In the genomic region with DNA sequence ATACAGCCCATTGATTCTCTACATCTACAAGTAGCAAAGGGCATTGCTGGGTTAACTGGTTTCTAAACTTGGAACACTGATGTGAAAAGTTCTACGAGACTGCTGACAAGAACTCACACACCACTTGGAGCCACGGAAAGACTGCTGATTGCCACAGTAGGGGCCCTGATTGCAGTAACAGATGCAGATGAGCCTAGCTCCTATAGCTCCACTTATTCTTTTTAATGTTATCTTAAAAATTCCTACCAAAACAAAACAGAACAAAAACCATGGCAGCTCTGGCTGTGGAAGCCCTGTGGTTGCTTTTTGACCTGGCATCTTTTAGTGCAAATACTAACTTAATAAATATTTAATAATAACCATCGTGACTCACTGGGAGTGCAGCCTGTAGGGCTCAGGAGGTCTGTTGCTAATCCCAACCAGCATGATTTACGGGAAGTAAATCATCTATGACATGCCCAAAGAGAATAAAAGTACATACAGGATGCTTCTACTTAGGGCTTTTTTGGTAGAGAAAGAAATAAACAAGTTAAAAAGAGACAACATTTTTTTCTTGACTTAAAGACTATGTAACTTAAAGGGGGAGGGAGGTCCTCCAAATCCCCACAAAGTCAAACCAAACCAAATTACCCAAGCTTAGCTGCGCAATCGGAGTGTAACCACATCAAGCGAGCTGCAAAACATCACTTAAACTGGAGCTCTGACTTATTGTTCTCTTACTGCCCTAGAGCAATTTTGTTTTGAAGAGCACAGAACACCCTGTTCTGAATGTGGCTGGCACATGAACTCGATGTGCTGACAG, we compare ENCODE assay signal across 8 cellular contexts.
DNase-seq lines count a peak whose midpoint lies in the region; ATAC-seq and TF ChIP-seq lines count a peak whose summit lies in the region.

No MANE protein-coding gene starts in this region.

- no peaks in the 10 kb centered on the region for H3K9me3 Mint-ChIP-seq in activated T-helper 17 cell treated with anti-CD3 and anti-CD28 coated beads, Interleukin-2, amount 50 U/mL, for 72 hours
- no peaks in the 10 kb centered on the region for H3K9me3 Mint-ChIP-seq in type B pancreatic cell

- H3K36me3 Mint-ChIP-seq in activated T-helper 17 cell treated with anti-CD3 and anti-CD28 coated beads, Interleukin-2, amount 50 U/mL, for 72 hours (ENCODE audit: low read depth): peaks cover 19% of the 10 kb centered on the region
- H3K36me3 Mint-ChIP-seq in type B pancreatic cell: peaks cover 3% of the 10 kb centered on the region

- H3K27ac Mint-ChIP-seq in activated T-helper 17 cell treated with anti-CD3 and anti-CD28 coated beads, Interleukin-2, amount 50 U/mL, for 72 hours: peak overlapping the region; percentile 78
- peak overlapping the region; percentile 17 for H3K27ac Mint-ChIP-seq in type B pancreatic cell

- H3K4me1 Mint-ChIP-seq in activated T-helper 17 cell treated with anti-CD3 and anti-CD28 coated beads, Interleukin-2, amount 50 U/mL, for 72 hours: peaks cover 58% of the 10 kb centered on the region
- peaks cover 36% of the 10 kb centered on the region for H3K4me1 Mint-ChIP-seq in type B pancreatic cell (ENCODE audit: unreplicated experiment)

- ATAC-seq in activated T-helper 17 cell treated with anti-CD3 and anti-CD28 coated beads, Interleukin-2, amount 50 U/mL, for 72 hours (replicated peaks): peak; percentile 73
- no peak for ATAC-seq in HG03354 (IDR thresholded peaks at IDR 0.05; ENCODE audit: poor library complexity, severe bottlenecking, unreplicated experiment)

- no peak for TF ChIP-seq CTCF in type B pancreatic cell (conservative IDR thresholded peaks at IDR 0.05)

- DNase-seq in COLO829 (ENCODE audit: low spot score) (peak; percentile 88), NCI-H2227 treated with DMSO at 0.1 percent for 48 hours (lab: John Stamatoyannopoulos, UW) (peak; percentile 77), fibroblast of the conjunctiva (ENCODE audit: low read depth) (peak; percentile 97), non-pigmented ciliary epithelial cell (ENCODE audit: low read depth) (peak; percentile 76), type B pancreatic cell (ENCODE audit: extremely low spot score, unreplicated experiment) (no peak), SHP77 (lab: John Stamatoyannopoulos, UW) (no peak)

- H3K27me3 Mint-ChIP-seq in activated T-helper 17 cell treated with anti-CD3 and anti-CD28 coated beads, Interleukin-2, amount 50 U/mL, for 72 hours: no peaks in the 10 kb centered on the region
- no peaks in the 10 kb centered on the region for H3K27me3 Mint-ChIP-seq in type B pancreatic cell

- peak overlapping the region; percentile 72 for H3K4me3 Mint-ChIP-seq in activated T-helper 17 cell treated with anti-CD3 and anti-CD28 coated beads, Interleukin-2, amount 50 U/mL, for 72 hours
- peak overlapping the region; percentile 42 for H3K4me3 Mint-ChIP-seq in type B pancreatic cell

Comparison
In these comparisons a context has a peak if more than half of its experiments do, and no peak if none do; other contexts are left out.
1. DNase-seq: peak in COLO829 (single experiment), NCI-H2227 treated with DMSO at 0.1 percent for 48 hours (single experiment), fibroblast of the conjunctiva (single experiment) and non-pigmented ciliary epithelial cell (single experiment); none in type B pancreatic cell (single experiment) and SHP77 (0 of 2).